1 cellular context compared by ENCODE assay signal in genomic region chr4:39458505-39459300, GRCh38.
TF ChIP-seq lines count a peak whose summit lies in the region.

Gene LIAS, plus strand, starts transcription at chr4:39459056. Its CDS starts 62 bp downstream, at chr4:39459118.
Gene RPL9, minus strand, starts transcription at chr4:39458922. Its CDS starts 483 bp downstream, at chr4:39458439.

TF ChIP-seq in HEK293, 187 proteins besides CTCF, POLR2A, EP300 and RAD21 (continued from another document and continues in another):
- TF ChIP-seq EGR2 (tag by site-specific recombination; IDR thresholded peaks at IDR 0.05; ENCODE audit: low read depth), result peak; percentile 30; the same call in 1 of the 2 replicates
- no peak for TF ChIP-seq ZSCAN23 (tag by site-specific recombination; IDR thresholded peaks at IDR 0.05)
- TF ChIP-seq, protein P1, sequence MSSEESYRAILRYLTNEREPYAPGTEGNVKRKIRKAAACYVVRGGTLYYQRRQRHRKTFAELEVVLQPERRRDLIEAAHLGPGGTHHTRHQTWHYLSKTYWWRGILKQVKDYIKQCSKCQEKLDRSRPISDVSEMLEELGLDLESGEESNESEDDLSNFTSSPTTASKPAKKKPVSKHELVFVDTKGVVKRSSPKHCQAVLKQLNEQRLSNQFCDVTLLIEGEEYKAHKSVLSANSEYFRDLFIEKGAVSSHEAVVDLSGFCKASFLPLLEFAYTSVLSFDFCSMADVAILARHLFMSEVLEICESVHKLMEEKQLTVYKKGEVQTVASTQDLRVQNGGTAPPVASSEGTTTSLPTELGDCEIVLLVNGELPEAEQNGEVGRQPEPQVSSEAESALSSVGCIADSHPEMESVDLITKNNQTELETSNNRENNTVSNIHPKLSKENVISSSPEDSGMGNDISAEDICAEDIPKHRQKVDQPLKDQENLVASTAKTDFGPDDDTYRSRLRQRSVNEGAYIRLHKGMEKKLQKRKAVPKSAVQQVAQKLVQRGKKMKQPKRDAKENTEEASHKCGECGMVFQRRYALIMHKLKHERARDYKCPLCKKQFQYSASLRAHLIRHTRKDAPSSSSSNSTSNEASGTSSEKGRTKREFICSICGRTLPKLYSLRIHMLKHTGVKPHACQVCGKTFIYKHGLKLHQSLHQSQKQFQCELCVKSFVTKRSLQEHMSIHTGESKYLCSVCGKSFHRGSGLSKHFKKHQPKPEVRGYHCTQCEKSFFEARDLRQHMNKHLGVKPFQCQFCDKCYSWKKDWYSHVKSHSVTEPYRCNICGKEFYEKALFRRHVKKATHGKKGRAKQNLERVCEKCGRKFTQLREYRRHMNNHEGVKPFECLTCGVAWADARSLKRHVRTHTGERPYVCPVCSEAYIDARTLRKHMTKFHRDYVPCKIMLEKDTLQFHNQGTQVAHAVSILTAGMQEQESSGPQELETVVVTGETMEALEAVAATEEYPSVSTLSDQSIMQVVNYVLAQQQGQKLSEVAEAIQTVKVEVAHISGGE (tag by site-specific recombination; conservative IDR thresholded peaks at IDR 0.05; ENCODE audit: low read depth), result peak; percentile 16; the same call in 1 of the 2 replicates
- peak; percentile 73; the same call in 1 of the 2 replicates for TF ChIP-seq ZNF76 (tag by site-specific recombination; IDR thresholded peaks at IDR 0.05; ENCODE audit: borderline replicate concordance, low read depth)
- no peak for TF ChIP-seq ZNF48 (tag by site-specific recombination; IDR thresholded peaks at IDR 0.05)
- no peak for TF ChIP-seq RBAK (tag by site-specific recombination; IDR thresholded peaks at IDR 0.05)
- peak; percentile 46; the same call in 1 of the 2 replicates for TF ChIP-seq ZNF394 (tag by site-specific recombination; IDR thresholded peaks at IDR 0.05; ENCODE audit: borderline replicate concordance)
- TF ChIP-seq ZXDB (tag by site-specific recombination; IDR thresholded peaks at IDR 0.05), result peak; percentile 97
- no peak for TF ChIP-seq SETDB1 (IDR thresholded peaks at IDR 0.05; ENCODE audit: insufficient read length, low read length)
- TF ChIP-seq TCF7L2 (IDR thresholded peaks at IDR 0.05; ENCODE audit: borderline replicate concordance, low read depth, low read length), result no peak
- TF ChIP-seq MYNN (tag by site-specific recombination; IDR thresholded peaks at IDR 0.05; ENCODE audit: borderline replicate concordance), result no peak
- TF ChIP-seq YY1 (tag by site-specific recombination; IDR thresholded peaks at IDR 0.05), result peak; percentile 66
- TF ChIP-seq ZNF214 (tag by site-specific recombination; IDR thresholded peaks at IDR 0.05; ENCODE audit: borderline replicate concordance), result no peak
- TF ChIP-seq PATZ1 (tag by site-specific recombination; IDR thresholded peaks at IDR 0.05), result 0 out of 2 replicates have a peak, but pooled peaks have one; percentile 16
- no peak for TF ChIP-seq INSM2 (tag by site-specific recombination; IDR thresholded peaks at IDR 0.05)
- TF ChIP-seq ZNF548 (tag by site-specific recombination; IDR thresholded peaks at IDR 0.05), result no peak
- TF ChIP-seq ZBTB48 (tag by site-specific recombination; IDR thresholded peaks at IDR 0.05), result peak; percentile 91
- no peak for TF ChIP-seq KLF16 (tag by site-specific recombination; IDR thresholded peaks at IDR 0.05)
- no peak for TF ChIP-seq ZSCAN16 (tag by site-specific recombination; IDR thresholded peaks at IDR 0.05)
- peak; percentile 64 for TF ChIP-seq MZF1 (tag by site-specific recombination; IDR thresholded peaks at IDR 0.05; ENCODE audit: borderline replicate concordance)
- peak; percentile 5; the same call in 1 of the 2 replicates for TF ChIP-seq ZNF660 (tag by site-specific recombination; IDR thresholded peaks at IDR 0.05)
- peak; percentile 99 for TF ChIP-seq ZNF629 (tag by site-specific recombination; IDR thresholded peaks at IDR 0.05)
- TF ChIP-seq ZBTB17 (tag by site-specific recombination; IDR thresholded peaks at IDR 0.05), result peak; percentile 97
- TF ChIP-seq WT1 (tag by site-specific recombination; IDR thresholded peaks at IDR 0.05), result no peak
- TF ChIP-seq, protein P2, sequence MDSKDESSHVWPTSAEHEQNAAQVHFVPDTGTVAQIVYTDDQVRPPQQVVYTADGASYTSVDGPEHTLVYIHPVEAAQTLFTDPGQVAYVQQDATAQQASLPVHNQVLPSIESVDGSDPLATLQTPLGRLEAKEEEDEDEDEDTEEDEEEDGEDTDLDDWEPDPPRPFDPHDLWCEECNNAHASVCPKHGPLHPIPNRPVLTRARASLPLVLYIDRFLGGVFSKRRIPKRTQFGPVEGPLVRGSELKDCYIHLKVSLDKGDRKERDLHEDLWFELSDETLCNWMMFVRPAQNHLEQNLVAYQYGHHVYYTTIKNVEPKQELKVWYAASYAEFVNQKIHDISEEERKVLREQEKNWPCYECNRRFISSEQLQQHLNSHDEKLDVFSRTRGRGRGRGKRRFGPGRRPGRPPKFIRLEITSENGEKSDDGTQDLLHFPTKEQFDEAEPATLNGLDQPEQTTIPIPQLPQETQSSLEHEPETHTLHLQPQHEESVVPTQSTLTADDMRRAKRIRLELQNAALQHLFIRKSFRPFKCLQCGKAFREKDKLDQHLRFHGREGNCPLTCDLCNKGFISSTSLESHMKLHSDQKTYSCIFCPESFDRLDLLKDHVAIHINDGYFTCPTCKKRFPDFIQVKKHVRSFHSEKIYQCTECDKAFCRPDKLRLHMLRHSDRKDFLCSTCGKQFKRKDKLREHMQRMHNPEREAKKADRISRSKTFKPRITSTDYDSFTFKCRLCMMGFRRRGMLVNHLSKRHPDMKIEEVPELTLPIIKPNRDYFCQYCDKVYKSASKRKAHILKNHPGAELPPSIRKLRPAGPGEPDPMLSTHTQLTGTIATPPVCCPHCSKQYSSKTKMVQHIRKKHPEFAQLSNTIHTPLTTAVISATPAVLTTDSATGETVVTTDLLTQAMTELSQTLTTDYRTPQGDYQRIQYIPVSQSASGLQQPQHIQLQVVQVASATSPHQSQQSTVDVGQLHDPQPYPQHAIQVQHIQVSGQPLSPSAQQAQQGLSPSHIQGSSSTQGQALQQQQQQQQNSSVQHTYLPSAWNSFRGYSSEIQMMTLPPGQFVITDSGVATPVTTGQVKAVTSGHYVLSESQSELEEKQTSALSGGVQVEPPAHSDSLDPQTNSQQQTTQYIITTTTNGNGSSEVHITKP (tag by site-specific recombination; IDR thresholded peaks at IDR 0.05), result peak; percentile 88
- no peak for TF ChIP-seq ZNF596 (tag by site-specific recombination; IDR thresholded peaks at IDR 0.05)
- peak; percentile 20; the same call in 1 of the 2 replicates for TF ChIP-seq ZNF639 (tag by site-specific recombination; IDR thresholded peaks at IDR 0.05)
- no peak for TF ChIP-seq ZBTB49 (tag by site-specific recombination; IDR thresholded peaks at IDR 0.05; ENCODE audit: low read depth)
- peak; percentile 79 for TF ChIP-seq GLIS2 (tag by site-specific recombination; IDR thresholded peaks at IDR 0.05)
- no peak for TF ChIP-seq PRDM1 (tag by site-specific recombination; IDR thresholded peaks at IDR 0.05)
- no peak for TF ChIP-seq ZNF701 (tag by site-specific recombination; IDR thresholded peaks at IDR 0.05)
- TF ChIP-seq ZNF585B (tag by site-specific recombination; IDR thresholded peaks at IDR 0.05), result no peak
- TF ChIP-seq ZBTB21 (tag by site-specific recombination; IDR thresholded peaks at IDR 0.05), result peak; percentile 97
- peak; percentile 65 for TF ChIP-seq ZIC2 (tag by site-specific recombination; IDR thresholded peaks at IDR 0.05)
- peak; percentile 84 for TF ChIP-seq SP2 (tag by site-specific recombination; IDR thresholded peaks at IDR 0.05)
- no peak for TF ChIP-seq ZNF747 (tag by site-specific recombination; IDR thresholded peaks at IDR 0.05)
- TF ChIP-seq ZNF768 (tag by site-specific recombination; IDR thresholded peaks at IDR 0.05), result no peak
- TF ChIP-seq, protein P3, sequence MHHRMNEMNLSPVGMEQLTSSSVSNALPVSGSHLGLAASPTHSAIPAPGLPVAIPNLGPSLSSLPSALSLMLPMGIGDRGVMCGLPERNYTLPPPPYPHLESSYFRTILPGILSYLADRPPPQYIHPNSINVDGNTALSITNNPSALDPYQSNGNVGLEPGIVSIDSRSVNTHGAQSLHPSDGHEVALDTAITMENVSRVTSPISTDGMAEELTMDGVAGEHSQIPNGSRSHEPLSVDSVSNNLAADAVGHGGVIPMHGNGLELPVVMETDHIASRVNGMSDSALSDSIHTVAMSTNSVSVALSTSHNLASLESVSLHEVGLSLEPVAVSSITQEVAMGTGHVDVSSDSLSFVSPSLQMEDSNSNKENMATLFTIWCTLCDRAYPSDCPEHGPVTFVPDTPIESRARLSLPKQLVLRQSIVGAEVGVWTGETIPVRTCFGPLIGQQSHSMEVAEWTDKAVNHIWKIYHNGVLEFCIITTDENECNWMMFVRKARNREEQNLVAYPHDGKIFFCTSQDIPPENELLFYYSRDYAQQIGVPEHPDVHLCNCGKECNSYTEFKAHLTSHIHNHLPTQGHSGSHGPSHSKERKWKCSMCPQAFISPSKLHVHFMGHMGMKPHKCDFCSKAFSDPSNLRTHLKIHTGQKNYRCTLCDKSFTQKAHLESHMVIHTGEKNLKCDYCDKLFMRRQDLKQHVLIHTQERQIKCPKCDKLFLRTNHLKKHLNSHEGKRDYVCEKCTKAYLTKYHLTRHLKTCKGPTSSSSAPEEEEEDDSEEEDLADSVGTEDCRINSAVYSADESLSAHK (tag by site-specific recombination; IDR thresholded peaks at IDR 0.05), result peak; percentile 70; the same call in 1 of the 2 replicates
- peak; percentile 66; the same call in 1 of the 2 replicates for TF ChIP-seq ZNF324 (tag by site-specific recombination; IDR thresholded peaks at IDR 0.05)
- TF ChIP-seq ZNF341 (tag by site-specific recombination; IDR thresholded peaks at IDR 0.05; ENCODE audit: low read depth), result 0 out of 2 replicates have a peak, but pooled peaks have one; percentile 8
- TF ChIP-seq ZBTB8A (tag by site-specific recombination; IDR thresholded peaks at IDR 0.05), result peak; percentile 42; the same call in 1 of the 2 replicates
- TF ChIP-seq ATF2 (tag by site-specific recombination; IDR thresholded peaks at IDR 0.05; ENCODE audit: low read depth), result peak; percentile 98
- no peak for TF ChIP-seq FEZF1 (tag by site-specific recombination; IDR thresholded peaks at IDR 0.05)
- no peak for TF ChIP-seq ZNF202 (tag by site-specific recombination; IDR thresholded peaks at IDR 0.05; ENCODE audit: borderline replicate concordance)
